Comparison of ENCODE assay signal across 8 cellular contexts in genomic region chr20:48769111-48769879, GRCh38. TPM values are rescaled to one million over a fixed set of nuclear protein-coding genes. Genes with fewer than 3 reads are reported as not detected.
DNase-seq lines count a peak whose midpoint lies in the region; ATAC-seq and TF ChIP-seq lines count a peak whose summit lies in the region.

No MANE protein-coding gene starts in this region.

- H3K27ac Mint-ChIP-seq in chondrocyte (ENCODE audit: unreplicated experiment): no peak overlapping the region

- no peaks in the 10 kb centered on the region for H3K9me3 ChIP-seq in effector memory CD4-positive, alpha-beta T cell (ENCODE audit: control insufficient read depth, low read length)

- no peaks in the 10 kb centered on the region for H3K36me3 ChIP-seq in effector memory CD4-positive, alpha-beta T cell (ENCODE audit: control insufficient read depth, insufficient read depth, low read length)

- ATAC-seq in HG02642 (IDR thresholded peaks at IDR 0.05; ENCODE audit: poor library complexity, unreplicated experiment) (peak; percentile 45), GM18858 (IDR thresholded peaks at IDR 0.05; ENCODE audit: unreplicated experiment) (no peak), SK-N-SH treated with all-trans-retinoic acid at 6 μM for 48 hours (no peak)

- H3K27me3 Mint-ChIP-seq in chondrocyte (ENCODE audit: low read depth): peaks cover 10% of the 10 kb centered on the region

- no peak for TF ChIP-seq CTCF in chondrocyte (IDR thresholded peaks at IDR 0.05)

- peaks cover 6% of the 10 kb centered on the region for H3K9me3 Mint-ChIP-seq in chondrocyte (ENCODE audit: low read depth)

- H3K4me3 Mint-ChIP-seq in chondrocyte (ENCODE audit: unreplicated experiment): no peak overlapping the region

- peaks cover 71% of the 10 kb centered on the region for H3K4me1 ChIP-seq in effector memory CD4-positive, alpha-beta T cell (ENCODE audit: control insufficient read depth, insufficient read depth, low read length, poor library complexity, severe bottlenecking)

- no peaks in the 10 kb centered on the region for H3K4me1 Mint-ChIP-seq in chondrocyte (ENCODE audit: low read depth)

- peaks cover 3% of the 10 kb centered on the region for H3K36me3 Mint-ChIP-seq in chondrocyte (ENCODE audit: low read depth)

- H3K27me3 ChIP-seq in effector memory CD4-positive, alpha-beta T cell (replicated peaks; ENCODE audit: control insufficient read depth, insufficient read depth, low read length, poor library complexity, severe bottlenecking): no peaks in the 10 kb centered on the region

- peak overlapping the region; percentile 86 for H3K27ac ChIP-seq in effector memory CD4-positive, alpha-beta T cell (ENCODE audit: insufficient read depth, low read length, poor library complexity, severe bottlenecking)

- DNase-seq in activated CD4-positive, alpha-beta T cell treated with anti-CD3 and anti-CD28 coated beads for 48 hours: peak; percentile 94
- DNase-seq in effector memory CD4-positive, alpha-beta T cell: peak; percentile 74 to 90 (median 78)
- peak; percentile 78 to 92 (median 88) for DNase-seq in stimulated activated CD4-positive, alpha-beta T cell treated with anti-CD3 and anti-CD28 coated beads, TNF-alpha, amount 100 ng/mL, for 48 hours (ENCODE audit: low read depth in 3 of 3)
- DNase-seq in NCI-H2029 (lab: John Stamatoyannopoulos, UW) (no peak), chondrocyte (ENCODE audit: low spot score) (no peak)

- peak overlapping the region; percentile 4 for H3K4me3 ChIP-seq in effector memory CD4-positive, alpha-beta T cell (ENCODE audit: insufficient read depth, low read depth, low read length, poor library complexity, severe bottlenecking)

TF ChIP-seq in SK-N-SH treated with all-trans-retinoic acid at 6 μM for 48 hours, 23 proteins besides CTCF, POLR2A, EP300 and RAD21:
- no peak for TF ChIP-seq RARB (CRISPR knock-in tag; IDR thresholded peaks at IDR 0.05)
- TF ChIP-seq CSDC2 (CRISPR knock-in tag; IDR thresholded peaks at IDR 0.05): no peak
- no peak for TF ChIP-seq ESRRG (CRISPR knock-in tag; IDR thresholded peaks at IDR 0.05)
- TF ChIP-seq ZC3H10 (CRISPR knock-in tag; IDR thresholded peaks at IDR 0.05): no peak
- TF ChIP-seq CREB5 (CRISPR knock-in tag; IDR thresholded peaks at IDR 0.05; ENCODE audit: low read depth): no peak
- no peak for TF ChIP-seq BACH2 (CRISPR knock-in tag; IDR thresholded peaks at IDR 0.05; ENCODE audit: borderline replicate concordance)
- TF ChIP-seq, protein P1, sequence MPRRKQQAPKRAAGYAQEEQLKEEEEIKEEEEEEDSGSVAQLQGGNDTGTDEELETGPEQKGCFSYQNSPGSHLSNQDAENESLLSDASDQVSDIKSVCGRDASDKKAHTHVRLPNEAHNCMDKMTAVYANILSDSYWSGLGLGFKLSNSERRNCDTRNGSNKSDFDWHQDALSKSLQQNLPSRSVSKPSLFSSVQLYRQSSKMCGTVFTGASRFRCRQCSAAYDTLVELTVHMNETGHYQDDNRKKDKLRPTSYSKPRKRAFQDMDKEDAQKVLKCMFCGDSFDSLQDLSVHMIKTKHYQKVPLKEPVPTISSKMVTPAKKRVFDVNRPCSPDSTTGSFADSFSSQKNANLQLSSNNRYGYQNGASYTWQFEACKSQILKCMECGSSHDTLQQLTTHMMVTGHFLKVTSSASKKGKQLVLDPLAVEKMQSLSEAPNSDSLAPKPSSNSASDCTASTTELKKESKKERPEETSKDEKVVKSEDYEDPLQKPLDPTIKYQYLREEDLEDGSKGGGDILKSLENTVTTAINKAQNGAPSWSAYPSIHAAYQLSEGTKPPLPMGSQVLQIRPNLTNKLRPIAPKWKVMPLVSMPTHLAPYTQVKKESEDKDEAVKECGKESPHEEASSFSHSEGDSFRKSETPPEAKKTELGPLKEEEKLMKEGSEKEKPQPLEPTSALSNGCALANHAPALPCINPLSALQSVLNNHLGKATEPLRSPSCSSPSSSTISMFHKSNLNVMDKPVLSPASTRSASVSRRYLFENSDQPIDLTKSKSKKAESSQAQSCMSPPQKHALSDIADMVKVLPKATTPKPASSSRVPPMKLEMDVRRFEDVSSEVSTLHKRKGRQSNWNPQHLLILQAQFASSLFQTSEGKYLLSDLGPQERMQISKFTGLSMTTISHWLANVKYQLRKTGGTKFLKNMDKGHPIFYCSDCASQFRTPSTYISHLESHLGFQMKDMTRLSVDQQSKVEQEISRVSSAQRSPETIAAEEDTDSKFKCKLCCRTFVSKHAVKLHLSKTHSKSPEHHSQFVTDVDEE (CRISPR knock-in tag; IDR thresholded peaks at IDR 0.05): no peak
- no peak for TF ChIP-seq ISL1 (CRISPR knock-in tag; IDR thresholded peaks at IDR 0.05)
- no peak for TF ChIP-seq PPARA (CRISPR knock-in tag; IDR thresholded peaks at IDR 0.05; ENCODE audit: borderline replicate concordance)
- TF ChIP-seq GLIS3 (CRISPR knock-in tag; IDR thresholded peaks at IDR 0.05): no peak

RNA-seq across cellular contexts. Expression of gene PREX1, which starts 58.5 kb away (rescaled TPM):
- total RNA-seq in chondrocyte: 3.0 to 5.0 TPM (median 3.3 TPM) in 3 replicates

Comparison
In these comparisons a context has a peak if more than half of its experiments do, and no peak if none do; other contexts are left out.
1. DNase-seq: peak in activated CD4-positive, alpha-beta T cell treated with anti-CD3 and anti-CD28 coated beads for 48 hours (single experiment), effector memory CD4-positive, alpha-beta T cell (3 of 3) and stimulated activated CD4-positive, alpha-beta T cell treated with anti-CD3 and anti-CD28 coated beads, TNF-alpha, amount 100 ng/mL, for 48 hours (3 of 3); none in NCI-H2029 (single experiment) and chondrocyte (single experiment).